In genomic region chr15:74065684-74066411, GRCh38 we compare ENCODE assay signal across 8 cellular contexts. TPM values are rescaled to one million over a fixed set of nuclear protein-coding genes. Genes with fewer than 3 reads are reported as not detected.
DNase-seq lines count a peak whose midpoint lies in the region; ATAC-seq, FAIRE-seq and TF ChIP-seq lines count a peak whose summit lies in the region.
"Not testable (repeated sequence)": the region's sequence is repeated elsewhere in the genome, so short reads cannot be mapped to it uniquely, and the experiment has no call there.

No MANE protein-coding gene starts in this region.

- H3K4me1 ChIP-seq in endothelial cell of umbilical vein (ENCODE audit: control insufficient read depth, extremely low read depth, insufficient read depth, low read length); upper lobe of left lung: not testable (repeated sequence)

- not testable (repeated sequence) for H3K9me3 Mint-ChIP-seq in mesothelial cell of epicardium

- not testable (repeated sequence) for H2AFZ ChIP-seq in endothelial cell of umbilical vein (ENCODE audit: low read depth, low read length)

- 0 to 45% methylated on average over 1 to 5 of the region's 13 CpGs for WGBS in upper lobe of left lung, 2 donors

- H3K9me3 ChIP-seq in endothelial cell of umbilical vein (replicated peaks; ENCODE audit: control insufficient read depth, insufficient read depth, low read length); upper lobe of left lung: not testable (repeated sequence)

- TF ChIP-seq POLR2A in endothelial cell of umbilical vein (IDR thresholded peaks at IDR 0.05; ENCODE audit: low read depth, low read length); upper lobe of left lung (IDR thresholded peaks at IDR 0.05): not testable (repeated sequence)

- TF ChIP-seq EP300 in upper lobe of left lung (IDR thresholded peaks at IDR 0.05), result not testable (repeated sequence)

- H3K4me2 ChIP-seq in endothelial cell of umbilical vein (ENCODE audit: insufficient read depth, low read length), result not testable (repeated sequence)

- not testable (repeated sequence) for H3K27me3 ChIP-seq in endothelial cell of umbilical vein (ENCODE audit: control insufficient read depth in 2 of 2, insufficient read depth in 2 of 2, low read length in 2 of 2); upper lobe of left lung

- H4K20me1 ChIP-seq in endothelial cell of umbilical vein (replicated peaks; ENCODE audit: control insufficient read depth, extremely low read depth, insufficient read depth, low read length), result not testable (repeated sequence)

- not testable (repeated sequence) for H3K27me3 Mint-ChIP-seq in mesothelial cell of epicardium (ENCODE audit: low read depth)

- H3K4me3 Mint-ChIP-seq in mesothelial cell of epicardium, result not testable (repeated sequence)

- intact Hi-C loops in endothelial cell of umbilical vein (cut with micrococcal nuclease), result not testable (repeated sequence)

- dilution Hi-C loops in endothelial cell of umbilical vein (cut with MboI; ENCODE audit: extremely low pct_ligation_motif_present, low sequenced_read_pairs), result not testable (repeated sequence)

- H3K27ac Mint-ChIP-seq in mesothelial cell of epicardium, result not testable (repeated sequence)

- not testable (repeated sequence) for H3K36me3 Mint-ChIP-seq in mesothelial cell of epicardium

- ATAC-seq in HG02973 (IDR thresholded peaks at IDR 0.05; ENCODE audit: unreplicated experiment), result peak; percentile 45
- peak; percentile 83 to 92 for ATAC-seq in upper lobe of left lung (ENCODE audit: low FRiP score in 2 of 2)

- CTCF ChIA-PET in endothelial cell of umbilical vein (lab: Charles Lee), result interaction anchor here (1.2 kb wide), 1 partner anchor 93 kb away, joined by 3 read pairs; no protein-coding TSS in a partner anchor

- 0 out of 2 replicates have a peak, but pooled peaks have one; percentile 23 for TF ChIP-seq CTCF in GM12875 (IDR thresholded peaks at IDR 0.05; ENCODE audit: borderline replicate concordance, insufficient read depth, low read depth, low read length)
- peak; percentile 15; the same call in 1 of the 2 replicates for TF ChIP-seq CTCF in WI38 (IDR thresholded peaks at IDR 0.05; ENCODE audit: low read depth, low read length)
- TF ChIP-seq CTCF in endothelial cell of umbilical vein (IDR thresholded peaks at IDR 0.05; ENCODE audit: extremely low read depth in 1 of 2, insufficient read depth in 1 of 2, low read depth in 1 of 2, low read length in 2 of 2), result peak; percentile 17 to 18
- TF ChIP-seq CTCF in mesothelial cell of epicardium (IDR thresholded peaks at IDR 0.05; ENCODE audit: unreplicated experiment), result peak; percentile 77
- peak in 5 of 6 experiments; percentile 33 to 70 (median 41) for TF ChIP-seq CTCF in upper lobe of left lung (IDR thresholded peaks at IDR 0.05)

- POLR2A ChIA-PET in endothelial cell of umbilical vein (lab: Charles Lee), result not testable (repeated sequence)

- H3K4me1 Mint-ChIP-seq in mesothelial cell of epicardium, result not testable (repeated sequence)

- H3K27ac ChIP-seq in endothelial cell of umbilical vein (ENCODE audit: insufficient read depth, low read depth, low read length); upper lobe of left lung: not testable (repeated sequence)

- not testable (repeated sequence) for H3K9me1 ChIP-seq in endothelial cell of umbilical vein (replicated peaks; ENCODE audit: control insufficient read depth, extremely low read depth, insufficient read depth, low read length)

- FAIRE-seq in endothelial cell of umbilical vein (lab: Jason Lieb, UNC), result peak; percentile 75

- H3K9ac ChIP-seq in endothelial cell of umbilical vein (replicated peaks; ENCODE audit: extremely low read depth, insufficient read depth, low read length), result not testable (repeated sequence)

- H3K4me3 ChIP-seq in GM12875 (ENCODE audit: low read depth, low read length); WI38 (ENCODE audit: low read depth, low read length); endothelial cell of umbilical vein (replicated peaks in 1 of 3; ENCODE audit: insufficient read depth in 1 of 3, low read depth in 1 of 3, low read length in 3 of 3); upper lobe of left lung: not testable (repeated sequence)

- not testable (repeated sequence) for H3K79me2 ChIP-seq in endothelial cell of umbilical vein (ENCODE audit: control insufficient read depth, insufficient read depth, low read length)

- DNase-seq in activated T-helper 9 cell treated with anti-CD3 and anti-CD28 coated beads, Interleukin-2, amount 50 U/mL, for 16 hours (ENCODE audit: low read depth), result peak; percentile 29
- not testable (repeated sequence) for DNase-seq in endothelial cell of umbilical vein (ENCODE audit: low read depth, low spot score)
- DNase-seq in mesothelial cell of epicardium (ENCODE audit: low spot score in 2 of 2, unreplicated experiment in 2 of 2), result peak in 1 of 2 experiments; percentile 82
- peak; percentile 12 to 26 (median 20) for DNase-seq in stimulated activated CD4-positive, alpha-beta T cell treated with anti-CD3 and anti-CD28 coated beads, Interleukin-1b, Interleukin-23, amount 100 ng/mL, for 24 hours (ENCODE audit: low read depth in 4 of 4, low spot score in 1 of 4)
- DNase-seq in upper lobe of left lung, result peak in 1 of 2 donors; percentile 60

- not testable (repeated sequence) for H3K36me3 ChIP-seq in endothelial cell of umbilical vein (ENCODE audit: control insufficient read depth in 2 of 2, extremely low read depth in 1 of 2, insufficient read depth in 2 of 2, low read length in 2 of 2); upper lobe of left lung

- BruUV-seq in endothelial cell of umbilical vein (replicated peaks; lab: Mats Ljungman, UMichigan), result not testable (repeated sequence)

RNA-seq across cellular contexts. Expression of gene GOLGA6A, which starts 16.5 kb away (rescaled TPM):
- not detected in 2 replicates for total RNA-seq in endothelial cell of umbilical vein
- polyA plus RNA-seq in endothelial cell of umbilical vein, result not detected in 2 replicates
- polyA plus RNA-seq in endothelial cell of umbilical vein (2011; cell fraction: cytosol; rRNA removed), result not detected in 2 replicates
- polyA plus RNA-seq in endothelial cell of umbilical vein (2011; cell fraction: nucleus; rRNA removed), result not detected in 2 replicates
- polyA plus RNA-seq in endothelial cell of umbilical vein (2012), result not detected in 2 replicates
- polyA minus RNA-seq in endothelial cell of umbilical vein, result not detected in 2 replicates
- polyA minus RNA-seq in endothelial cell of umbilical vein (2011; cell fraction: cytosol; rRNA and poly(A)+ RNA removed), result not detected
- not detected in 2 replicates for polyA minus RNA-seq in endothelial cell of umbilical vein (2011; cell fraction: nucleus; rRNA and poly(A)+ RNA removed)
- total RNA-seq in mesothelial cell of epicardium, result 0.20 to 0.94 TPM (median 0.29 TPM) in 3 replicates
- total RNA-seq in upper lobe of left lung, result under 1 TPM in 1 of 6 donors, not detected in 5; 0.30 TPM

Comparison
In these comparisons a context has a peak if more than half of its experiments do, and no peak if none do; other contexts are left out.
1. CTCF ChIP-seq: peak in every context shown above with its lines; median percentile 77 in mesothelial cell of epicardium; 41 in upper lobe of left lung; 23 in GM12875; 18 in endothelial cell of umbilical vein; 15 in WI38.